11 cellular contexts compared by ENCODE assay signal in genomic region chr9:121895836-121896544, GRCh38.
DNase-seq lines count a peak whose midpoint lies in the region; ATAC-seq, FAIRE-seq and TF ChIP-seq lines count a peak whose summit lies in the region.
"Had no signal": no experiment of that assay in that cellular context is flagged by ENCODE, and none has a peak within 500 bp of the region (broad histone marks: within the 10 kb centered on the region; RNA-seq: fewer than 3 reads in every experiment).

No MANE protein-coding gene starts in this region.

- no peak overlapping the region for H3K9ac ChIP-seq in OCI-LY1 (ENCODE audit: low read length)

- peak; percentile 87 for DNase-seq in G401 (ENCODE audit: low spot score)
- peak; percentile 13 for DNase-seq in epithelial cell of esophagus (ENCODE audit: low read depth)
- peak in 5 of 6 donors; percentile 49 to 73 (median 68) for DNase-seq in pancreas
- no peak for DNase-seq in GM13977 (ENCODE audit: low spot score)
- no peak for DNase-seq in esophagus muscularis mucosa (ENCODE audit: extremely low spot score)
- DNase-seq: activated T-cell treated with anti-CD3 and anti-CD28 coated beads for 4 hours had no signal

- TF ChIP-seq CTCF in OCI-LY1 (IDR thresholded peaks at IDR 0.05; ENCODE audit: low read length) (no peak), epithelial cell of esophagus (IDR thresholded peaks at IDR 0.05; ENCODE audit: insufficient read depth, low read depth, low read length, missing control alignments) (no peak), pancreas (IDR thresholded peaks at IDR 0.05) (no peak), GM13977 (IDR thresholded peaks at IDR 0.05; ENCODE audit: extremely low read depth, insufficient read depth, missing control alignments) (no peak), esophagus muscularis mucosa (IDR thresholded peaks at IDR 0.05) (no peak)

- ATAC-seq in pancreas: peak; percentile 86 to 93 (median 88)
- no peak for ATAC-seq in GM21367 (IDR thresholded peaks at IDR 0.05; ENCODE audit: unreplicated experiment)
- no peak for ATAC-seq in HG03139 (IDR thresholded peaks at IDR 0.05; ENCODE audit: unreplicated experiment)

- H3K27ac ChIP-seq in OCI-LY1 (ENCODE audit: low read depth, low read length, poor library complexity, severe bottlenecking) (peak overlapping the region; percentile 17), pancreas (no peak overlapping the region), esophagus muscularis mucosa (replicated peaks in 1 of 4) (no peak overlapping the region)
- H3K27ac ChIP-seq: SJSA1 had no signal

- H3K4me3 ChIP-seq in OCI-LY1 (ENCODE audit: low read depth, low read length, poor library complexity, severe bottlenecking) (no peak overlapping the region), epithelial cell of esophagus (ENCODE audit: low read length) (no peak overlapping the region), pancreas (no peak overlapping the region), esophagus muscularis mucosa (no peak overlapping the region)
- H3K4me3 ChIP-seq: SJSA1 had no signal

- H3K9me2 ChIP-seq in OCI-LY1 (ENCODE audit: low read depth, low read length): no peaks in the 10 kb centered on the region

- H3F3A ChIP-seq in OCI-LY1 (ENCODE audit: insufficient read depth, low read length): no peaks in the 10 kb centered on the region

- no peak overlapping the region for H3K4me2 ChIP-seq in OCI-LY1 (ENCODE audit: low read length)

- no peaks in the 10 kb centered on the region for H4K20me1 ChIP-seq in OCI-LY1 (ENCODE audit: insufficient read depth, low read length)

- H3K4me1 ChIP-seq in OCI-LY1 (ENCODE audit: insufficient read depth, low read length, severe bottlenecking) (peaks cover 11% of the 10 kb centered on the region), pancreas (no peaks in the 10 kb centered on the region), esophagus muscularis mucosa (peaks cover 3 to 12% (median 9%) of the 10 kb centered on the region in 4 donors)
- H3K4me1 ChIP-seq: SJSA1 had no signal

- H3K27me3 ChIP-seq in OCI-LY1 (ENCODE audit: insufficient read depth, low read length): no peaks in the 10 kb centered on the region
- H3K27me3 ChIP-seq in pancreas: no peaks in the 10 kb centered on the region
- no peaks in the 10 kb centered on the region for H3K27me3 ChIP-seq in esophagus muscularis mucosa
- H3K27me3 ChIP-seq: SJSA1 had no signal

- no peak for FAIRE-seq in pancreas (lab: Jason Lieb, UNC)
- FAIRE-seq: G401.6 had no signal

- H2AFZ ChIP-seq in OCI-LY1 (ENCODE audit: low read length): no peak overlapping the region

- WGBS in pancreas, 2 donors: 19 to 24% methylated on average over 12 of the region's 12 CpGs
- WGBS in esophagus muscularis mucosa: 47% methylated on average over 12 of the region's 12 CpGs

- peaks cover 14% of the 10 kb centered on the region for H3K9me3 ChIP-seq in OCI-LY1 (ENCODE audit: low read length)
- H3K9me3 ChIP-seq in pancreas: no peaks in the 10 kb centered on the region
- no peaks in the 10 kb centered on the region for H3K9me3 ChIP-seq in esophagus muscularis mucosa

- H3K79me2 ChIP-seq in OCI-LY1 (ENCODE audit: insufficient read depth, low read length): no peaks in the 10 kb centered on the region

- intact Hi-C loops in pancreas (cut with DNase I): no loop called here
- intact Hi-C loops in esophagus muscularis mucosa (cut with DNase I): no loop called here

- in situ Hi-C loops in G401 (cut with HindIII; ENCODE audit: low sequenced_read_pairs): no loop called here
- in situ Hi-C loops in GM13977 (cut with MboI; ENCODE audit: low pct_unique_long_range_greater_than_20kb, low sequenced_read_pairs, unreplicated experiment): no loop called here

- TF ChIP-seq EP300 in esophagus muscularis mucosa (IDR thresholded peaks at IDR 0.05): no peak

- H3K36me3 ChIP-seq in OCI-LY1 (ENCODE audit: insufficient read depth, low read length) (no peaks in the 10 kb centered on the region), pancreas (no peaks in the 10 kb centered on the region), esophagus muscularis mucosa (no peaks in the 10 kb centered on the region)
- H3K36me3 ChIP-seq: SJSA1 had no signal

- TF ChIP-seq POLR2A in esophagus muscularis mucosa (IDR thresholded peaks at IDR 0.05; ENCODE audit: low read depth): no peak

Comparison
In these comparisons a context has a peak if more than half of its experiments do, and no peak if none do; other contexts are left out.
1. DNase-seq: peak in G401 (single experiment), epithelial cell of esophagus (single experiment) and pancreas (5 of 6); none in GM13977 (single experiment) and esophagus muscularis mucosa (single experiment).
2. ATAC-seq: peak in pancreas (4 of 4); none in GM21367 (single experiment) and HG03139 (single experiment).